Comparison of ENCODE assay signal across 8 cellular contexts in the genomic region with DNA sequence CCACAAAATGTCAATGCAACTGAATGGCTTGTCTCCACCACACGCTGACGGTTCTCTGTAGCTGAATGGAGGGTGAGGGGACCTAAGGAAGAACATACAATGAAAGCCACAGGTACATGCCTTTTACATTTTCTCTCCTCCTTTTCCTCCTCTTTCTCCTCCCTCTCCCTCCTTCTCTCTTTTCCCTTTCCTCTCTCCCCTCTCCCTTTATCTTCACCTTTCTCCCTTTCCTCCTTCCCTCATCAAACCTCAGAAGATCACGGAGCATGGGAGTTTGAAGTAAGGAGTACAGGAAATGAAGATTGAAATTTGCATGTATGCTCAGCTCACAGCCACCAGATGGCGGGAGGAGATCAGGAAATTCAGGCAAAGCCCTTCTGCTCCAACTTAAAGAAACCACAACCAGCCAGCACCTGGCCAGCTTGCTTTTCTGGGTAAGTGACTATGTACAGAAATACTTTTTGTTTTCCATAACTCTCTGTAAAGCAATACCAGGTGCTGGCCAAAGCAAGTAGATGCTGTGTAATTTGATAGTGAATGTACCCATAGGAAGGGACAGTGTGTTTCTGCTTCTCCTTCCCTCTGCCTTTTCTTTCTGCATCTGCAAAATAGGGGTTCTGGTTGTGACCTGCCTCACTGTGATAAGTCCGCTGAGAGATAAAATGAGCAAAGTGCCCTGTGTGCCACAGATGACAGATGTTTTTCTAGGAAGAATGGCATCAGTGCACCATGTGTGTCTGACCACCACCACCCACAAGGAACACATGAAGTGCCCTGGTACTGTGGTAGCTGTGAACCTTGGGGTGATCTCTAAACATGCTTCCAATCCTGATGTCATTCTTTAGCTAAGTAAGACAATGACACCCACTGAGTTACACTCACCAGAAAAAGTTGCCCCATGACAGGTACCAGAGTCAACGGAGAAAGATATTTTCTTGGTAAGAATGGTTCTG. TPM values are rescaled to one million over a fixed set of nuclear protein-coding genes. Genes with fewer than 3 reads are reported as not detected.
DNase-seq lines count a peak whose midpoint lies in the region; TF ChIP-seq lines count a peak whose summit lies in the region.

No MANE protein-coding gene starts in this region.

- POLR2A ChIA-PET in OCI-LY7 (lab: Charles Lee), result interaction anchor here (0.6 to 1.6 kb wide), 8 partner anchors 28 to 531 kb away, joined by 3 to 5 read pairs (median 4); no protein-coding TSS in a partner anchor

- H3K79me2 ChIP-seq in OCI-LY7 (ENCODE audit: insufficient read depth, low read depth, low read length) (no peaks in the 10 kb centered on the region), neural cell (replicated peaks; ENCODE audit: insufficient read depth, low read length) (no peaks in the 10 kb centered on the region)

- CTCF ChIA-PET in OCI-LY7 (lab: Charles Lee; ENCODE audit: unreplicated experiment), result interaction anchor here (0.6 kb wide), 1 partner anchor 901 kb away, joined by 3 read pairs; no protein-coding TSS in a partner anchor

- TF ChIP-seq EP300 in neural cell (conservative IDR thresholded peaks at IDR 0.05; ENCODE audit: poor library complexity, severe bottlenecking), result no peak

- no peak overlapping the region for H3K9ac ChIP-seq in neural cell (ENCODE audit: low read length)

- peak; percentile 72 for DNase-seq in A172 (ENCODE audit: low spot score)
- DNase-seq in Jurkat, Clone E6-1 (ENCODE audit: low read depth, low spot score), result peak; percentile 91
- DNase-seq in OCI-LY7 (ENCODE audit: low spot score), result peak; percentile 93
- peak; percentile 64 to 75 for DNase-seq in activated T-cell treated with anti-CD3 and anti-CD28 coated beads, Interleukin-2, amount 50 U/mL, for 48 hours
- DNase-seq in fibroblast of gingiva (ENCODE audit: low read depth), result peak; percentile 79
- DNase-seq in tibial artery, result peak; percentile 64 to 75

- H4K20me1 ChIP-seq in OCI-LY7 (ENCODE audit: insufficient read depth, low read length) (no peaks in the 10 kb centered on the region), neural cell (ENCODE audit: insufficient read depth) (no peaks in the 10 kb centered on the region)

- no peaks in the 10 kb centered on the region for H3F3A ChIP-seq in neural cell (ENCODE audit: insufficient read depth, low read length, poor library complexity, severe bottlenecking)

- no TSS peak for BruUV-seq in OCI-LY7 (replicated peaks; lab: Mats Ljungman, UMichigan)

- peaks cover 24% of the 10 kb centered on the region for H3K4me1 ChIP-seq in OCI-LY7 (ENCODE audit: insufficient read depth, low read length, poor library complexity, severe bottlenecking)
- H3K4me1 ChIP-seq in tibial artery, result peaks cover 0 to 7% (median 3%) of the 10 kb centered on the region in 4 donors

- H3K9me3 ChIP-seq in OCI-LY7 (ENCODE audit: low read length), result peaks cover 11% of the 10 kb centered on the region; the same call in 1 of the 2 replicates
- no peaks in the 10 kb centered on the region for H3K9me3 ChIP-seq in neural cell (ENCODE audit: low read length)
- H3K9me3 ChIP-seq in tibial artery, result no peaks in the 10 kb centered on the region

- TF ChIP-seq CTCF in GM12875 (IDR thresholded peaks at IDR 0.05; ENCODE audit: borderline replicate concordance, insufficient read depth, low read depth, low read length) (peak; percentile 67; the same call in 1 of the 2 replicates), OCI-LY7 (conservative IDR thresholded peaks at IDR 0.05; ENCODE audit: low read length) (peak; percentile 98), neural cell (IDR thresholded peaks at IDR 0.05; ENCODE audit: poor library complexity, severe bottlenecking) (peak; percentile 94), tibial artery (IDR thresholded peaks at IDR 0.05) (peak; percentile 74 to 96)

- H3K9me2 ChIP-seq in OCI-LY7 (ENCODE audit: insufficient read depth, low read length) (no peaks in the 10 kb centered on the region), neural cell (ENCODE audit: insufficient read depth, low read length) (no peaks in the 10 kb centered on the region)

- intact Hi-C loops in OCI-LY7 (cut with micrococcal nuclease; ENCODE audit: unreplicated experiment) (loop anchor here (1.0 to 5.0 kb wide), 5 partner anchors 240 to 840 kb away; a partner anchor contains a TSS), tibial artery (cut with DNase I; ENCODE audit: low total_unique reads) (loop anchor here (2.0 to 5.0 kb wide), 4 partner anchors 240 to 525 kb away; no protein-coding TSS in a partner anchor)

- H3K27me3 ChIP-seq in neural cell (ENCODE audit: insufficient read depth, low read depth, low read length) (no peaks in the 10 kb centered on the region), tibial artery (peaks cover 0 to 3% of the 10 kb centered on the region in 2 donors)

- H3K36me3 ChIP-seq in OCI-LY7 (ENCODE audit: insufficient read depth, low read length) (no peaks in the 10 kb centered on the region), neural cell (ENCODE audit: insufficient read depth, low read length) (no peaks in the 10 kb centered on the region), tibial artery (no peaks in the 10 kb centered on the region)

- H2AFZ ChIP-seq in OCI-LY7 (ENCODE audit: low read length) (peak overlapping the region; percentile 75), neural cell (ENCODE audit: low read depth, low read length) (no peak overlapping the region)

- H3K27ac ChIP-seq in OCI-LY7 (ENCODE audit: low read depth, low read length, poor library complexity, severe bottlenecking) (peak overlapping the region; percentile 57), neural cell (ENCODE audit: low read length) (no peak overlapping the region), tibial artery (no peak overlapping the region)

- H3K4me3 ChIP-seq in GM12875 (ENCODE audit: low read depth, low read length) (no peak overlapping the region), OCI-LY7 (ENCODE audit: low read depth, low read length, poor library complexity, severe bottlenecking) (peak overlapping the region; percentile 33), neural cell (ENCODE audit: low read length) (no peak overlapping the region), tibial artery (no peak overlapping the region)
- H3K4me3 ChIP-seq in Jurkat, Clone E6-1 (ENCODE audit: low read length), result peak overlapping the region; percentile 48

- peak overlapping the region; percentile 62 for H3K4me2 ChIP-seq in OCI-LY7 (ENCODE audit: low read length)
- H3K4me2 ChIP-seq in neural cell (ENCODE audit: low read length), result no peak overlapping the region

- peak; percentile 96 for TF ChIP-seq RAD21 in neural cell (conservative IDR thresholded peaks at IDR 0.05)

TF ChIP-seq in neural cell, 6 proteins besides CTCF, POLR2A, EP300 and RAD21:
- TF ChIP-seq MXI1 (conservative IDR thresholded peaks at IDR 0.05; ENCODE audit: poor library complexity, severe bottlenecking), result peak; percentile 36
- TF ChIP-seq, protein P1, sequence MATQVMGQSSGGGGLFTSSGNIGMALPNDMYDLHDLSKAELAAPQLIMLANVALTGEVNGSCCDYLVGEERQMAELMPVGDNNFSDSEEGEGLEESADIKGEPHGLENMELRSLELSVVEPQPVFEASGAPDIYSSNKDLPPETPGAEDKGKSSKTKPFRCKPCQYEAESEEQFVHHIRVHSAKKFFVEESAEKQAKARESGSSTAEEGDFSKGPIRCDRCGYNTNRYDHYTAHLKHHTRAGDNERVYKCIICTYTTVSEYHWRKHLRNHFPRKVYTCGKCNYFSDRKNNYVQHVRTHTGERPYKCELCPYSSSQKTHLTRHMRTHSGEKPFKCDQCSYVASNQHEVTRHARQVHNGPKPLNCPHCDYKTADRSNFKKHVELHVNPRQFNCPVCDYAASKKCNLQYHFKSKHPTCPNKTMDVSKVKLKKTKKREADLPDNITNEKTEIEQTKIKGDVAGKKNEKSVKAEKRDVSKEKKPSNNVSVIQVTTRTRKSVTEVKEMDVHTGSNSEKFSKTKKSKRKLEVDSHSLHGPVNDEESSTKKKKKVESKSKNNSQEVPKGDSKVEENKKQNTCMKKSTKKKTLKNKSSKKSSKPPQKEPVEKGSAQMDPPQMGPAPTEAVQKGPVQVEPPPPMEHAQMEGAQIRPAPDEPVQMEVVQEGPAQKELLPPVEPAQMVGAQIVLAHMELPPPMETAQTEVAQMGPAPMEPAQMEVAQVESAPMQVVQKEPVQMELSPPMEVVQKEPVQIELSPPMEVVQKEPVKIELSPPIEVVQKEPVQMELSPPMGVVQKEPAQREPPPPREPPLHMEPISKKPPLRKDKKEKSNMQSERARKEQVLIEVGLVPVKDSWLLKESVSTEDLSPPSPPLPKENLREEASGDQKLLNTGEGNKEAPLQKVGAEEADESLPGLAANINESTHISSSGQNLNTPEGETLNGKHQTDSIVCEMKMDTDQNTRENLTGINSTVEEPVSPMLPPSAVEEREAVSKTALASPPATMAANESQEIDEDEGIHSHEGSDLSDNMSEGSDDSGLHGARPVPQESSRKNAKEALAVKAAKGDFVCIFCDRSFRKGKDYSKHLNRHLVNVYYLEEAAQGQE (IDR thresholded peaks at IDR 0.05; ENCODE audit: borderline replicate concordance), result no peak
- TF ChIP-seq EZH2 (IDR thresholded peaks at IDR 0.05; ENCODE audit: borderline replicate concordance, insufficient read depth, low read length, poor library complexity, severe bottlenecking), result no peak
- TF ChIP-seq POLR2AphosphoS5 (IDR thresholded peaks at IDR 0.05), result no peak
- TF ChIP-seq TAF1 (IDR thresholded peaks at IDR 0.05; ENCODE audit: low read depth), result no peak
- TF ChIP-seq SMC3 (conservative IDR thresholded peaks at IDR 0.05; ENCODE audit: poor library complexity), result peak; percentile 98

RNA-seq across cellular contexts. Expression of a gene that starts 18.6 kb away (rescaled TPM):
- total RNA-seq in A172 (2014; rRNA removed; shearing (Covaris generic)), result 10.9 and 11.4 TPM in 2 replicates
- polyA plus RNA-seq in Jurkat, Clone E6-1 (2012; ENCODE audit: insufficient read depth, insufficient read length), result 9.7 TPM
- 3.0 and 3.8 TPM in 2 replicates for total RNA-seq in OCI-LY7 (2014; rRNA removed; shearing (Covaris generic))
- total RNA-seq in OCI-LY7 (2022), result 9.4 and 9.9 TPM in 2 replicates
- 21.3 and 22.6 TPM in 2 replicates for polyA plus RNA-seq in neural cell
- 58.9 TPM in 2 replicates for polyA minus RNA-seq in neural cell

Comparison
In these comparisons a context has a peak if more than half of its experiments do, and no peak if none do; other contexts are left out.
1. H3K4me3 ChIP-seq: peak in Jurkat, Clone E6-1 (single experiment) and OCI-LY7 (single experiment); none in GM12875 (single experiment), neural cell (single experiment) and tibial artery (0 of 2).
2. Peak in every context shown above with its lines, with median percentiles within 50 percentile points of each other: DNase-seq and CTCF ChIP-seq.